In the genomic region with DNA sequence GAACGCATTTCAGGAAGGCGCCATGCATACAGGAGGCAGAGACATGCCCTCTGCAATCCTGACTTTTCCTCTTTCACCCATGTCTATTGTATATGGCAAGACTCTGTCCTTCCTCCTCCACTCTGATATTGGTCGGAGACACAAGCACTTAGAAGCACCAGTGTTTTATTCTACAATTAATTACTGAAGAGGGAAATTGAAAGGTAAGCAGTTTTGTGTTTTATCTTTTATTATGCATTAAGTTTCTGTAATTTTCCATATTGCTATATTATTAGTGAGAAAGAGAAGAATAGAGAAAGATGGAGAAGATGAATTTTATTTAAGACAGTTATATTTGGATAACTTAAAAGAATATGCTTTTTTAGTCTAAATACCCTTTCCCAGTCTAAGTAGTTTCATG, we compare ENCODE assay signal across 1 cellular context.
A peak's percentile ranks its signal among the peaks of the same experiment; 100 is the strongest.
TF ChIP-seq lines count a peak whose summit lies in the region.

No MANE protein-coding gene starts in this region.

TF ChIP-seq in K562, 482 proteins besides CTCF, POLR2A, EP300 and RAD21 (continued from another document):
- TF ChIP-seq HMBOX1 (IDR thresholded peaks at IDR 0.05) (no peak), SOX6 (IDR thresholded peaks at IDR 0.05) (no peak), MAFK (IDR thresholded peaks at IDR 0.05; ENCODE audit: low read length) (peak; percentile 67), CTCFL (IDR thresholded peaks at IDR 0.05; ENCODE audit: borderline replicate concordance, insufficient read depth, low read depth, low read length, poor library complexity, severe bottlenecking) (no peak), TCF3 (CRISPR knock-in tag; IDR thresholded peaks at IDR 0.05) (no peak), EP400 (IDR thresholded peaks at IDR 0.05) (no peak), MAFF (IDR thresholded peaks at IDR 0.05; ENCODE audit: low read length) (peak; percentile 79), SIRT6 (IDR thresholded peaks at IDR 0.05; ENCODE audit: low read depth, low read length) (no peak), GABPA (tag; conservative IDR thresholded peaks at IDR 0.05; ENCODE audit: low read depth) (no peak), NR3C1 (CRISPR knock-in tag; IDR thresholded peaks at IDR 0.05) (no peak), ZNF316 (IDR thresholded peaks at IDR 0.05) (peak; percentile 94), NCOR1 (IDR thresholded peaks at IDR 0.05) (no peak), SP1 (CRISPR knock-in tag; IDR thresholded peaks at IDR 0.05) (no peak), PHF20 (IDR thresholded peaks at IDR 0.05; ENCODE audit: partially characterized antibody) (no peak), ZFX (CRISPR knock-in tag; IDR thresholded peaks at IDR 0.05) (no peak), MAFG (tag; conservative IDR thresholded peaks at IDR 0.05) (peak; percentile 74), TAF7 (tag; IDR thresholded peaks at IDR 0.05) (no peak), C11orf30 (IDR thresholded peaks at IDR 0.05; ENCODE audit: low read depth) (peak; percentile 82), ZNF830 (CRISPR knock-in tag; IDR thresholded peaks at IDR 0.05) (no peak), SPI1 (IDR thresholded peaks at IDR 0.05; ENCODE audit: borderline replicate concordance, low read depth, low read length) (no peak)
